In genomic region chr12:3836641-3837040, GRCh38 we compare ENCODE assay signal across 16 cellular contexts.
"Had no signal": no experiment of that assay in that cellular context is flagged by ENCODE, and none has a peak within 500 bp of the region (broad histone marks: within the 10 kb centered on the region; RNA-seq: fewer than 3 reads in every experiment).

No MANE protein-coding gene starts in this region.

- H3K36me3 ChIP-seq: left lung, sigmoid colon, thyroid gland had no signal

- H3K27ac Mint-ChIP-seq: activated CD4-positive, alpha-beta memory T cell treated with anti-CD3 and anti-CD28 coated beads for 36 hours; activated naive CD4-positive, alpha-beta T cell treated with anti-CD3 and anti-CD28 coated beads for 36 hours; activated T-helper 1 cell treated with anti-CD3 and anti-CD28 coated beads, Interleukin-12 subunit alpha, Interleukin-12 subunit beta, Interleukin-2, Interleukin-4 antibody, amounts not matched to agents 30 ng/mL and 10 ng/mL and 1 ng/mL, durations not matched to agents 14 hours and 24 hours and 36 hours; nephron had no signal

- H3K27me3 ChIP-seq: esophagus muscularis mucosa, left lung, sigmoid colon, thyroid gland had no signal

- H3K9me3 ChIP-seq: esophagus muscularis mucosa, left lung, sigmoid colon, thyroid gland had no signal

- H3K4me3 Mint-ChIP-seq: activated CD4-positive, alpha-beta memory T cell treated with anti-CD3 and anti-CD28 coated beads for 36 hours; activated naive CD4-positive, alpha-beta T cell treated with anti-CD3 and anti-CD28 coated beads for 36 hours; activated T-helper 1 cell treated with anti-CD3 and anti-CD28 coated beads, Interleukin-12 subunit alpha, Interleukin-12 subunit beta, Interleukin-2, Interleukin-4 antibody, amounts not matched to agents 30 ng/mL and 10 ng/mL and 1 ng/mL, durations not matched to agents 14 hours and 24 hours and 36 hours; nephron had no signal

- H3K9me3 Mint-ChIP-seq: activated CD4-positive, alpha-beta memory T cell treated with anti-CD3 and anti-CD28 coated beads for 36 hours; activated T-helper 1 cell treated with anti-CD3 and anti-CD28 coated beads, Interleukin-12 subunit alpha, Interleukin-12 subunit beta, Interleukin-2, Interleukin-4 antibody, amounts not matched to agents 30 ng/mL and 10 ng/mL and 1 ng/mL, durations not matched to agents 14 hours and 24 hours and 36 hours had no signal

- ATAC-seq: left lung had no signal

- H3K4me3 ChIP-seq: esophagus muscularis mucosa, left lung, sigmoid colon, SK-N-MC, thyroid gland had no signal

- H3K27ac ChIP-seq: esophagus muscularis mucosa, left lung, sigmoid colon, SK-N-MC, thyroid gland had no signal

- H3K4me1 ChIP-seq: esophagus muscularis mucosa had no signal

- H3K27me3 Mint-ChIP-seq: activated CD4-positive, alpha-beta memory T cell treated with anti-CD3 and anti-CD28 coated beads for 36 hours had no signal

- DNase-seq: activated CD4-positive, alpha-beta memory T cell treated with anti-CD3 and anti-CD28 coated beads for 36 hours; activated naive CD4-positive, alpha-beta T cell treated with anti-CD3 and anti-CD28 coated beads for 36 hours; amygdala; cerebellar nuclear complex; foreskin fibroblast; left lung; sigmoid colon; stimulated activated CD4-positive, alpha-beta T cell treated with anti-CD3 and anti-CD28 coated beads, Interleukin-12 subunit alpha, Interleukin-12 subunit beta, amount 100 ng/mL, for 4 hours; stimulated activated CD4-positive, alpha-beta T cell treated with anti-CD3 and anti-CD28 coated beads, Interleukin-2, amount 100 ng/mL, for 48 hours; stimulated activated CD8-positive, alpha-beta memory T cell treated with anti-CD3 and anti-CD28 coated beads, Interleukin-4, amount 100 ng/mL, for 48 hours; T-helper 1 cell; thyroid gland had no signal
